10 cellular contexts compared by ENCODE assay signal in the genomic region with DNA sequence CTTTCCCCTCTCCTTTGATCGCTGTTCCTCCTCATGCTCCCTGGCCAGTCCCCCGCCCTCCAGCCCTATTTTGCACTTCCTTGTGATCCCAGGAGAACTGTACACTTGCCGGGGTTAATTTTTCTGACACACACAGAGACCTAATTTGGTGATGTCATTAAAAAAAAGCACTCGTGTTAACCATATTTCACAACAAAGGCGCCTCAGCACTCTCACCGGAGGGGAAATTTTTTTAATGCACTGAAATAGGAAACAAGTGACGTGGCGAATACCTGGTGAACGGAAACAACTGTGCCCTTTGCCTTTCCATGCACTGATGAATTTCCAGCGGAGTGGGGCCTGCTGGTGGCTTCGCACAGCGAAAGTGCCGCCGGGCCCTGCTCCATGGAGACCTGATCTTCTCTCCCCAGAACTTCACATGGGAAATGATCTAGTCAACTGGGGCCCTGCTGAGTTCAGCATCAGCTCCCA. TPM values are rescaled to one million over a fixed set of nuclear protein-coding genes. Genes with fewer than 3 reads are reported as not detected.
DNase-seq lines count a peak whose midpoint lies in the region; ATAC-seq and TF ChIP-seq lines count a peak whose summit lies in the region.
"Had no signal": no experiment of that assay in that cellular context is flagged by ENCODE, and none has a peak within 500 bp of the region (broad histone marks: within the 10 kb centered on the region; RNA-seq: fewer than 3 reads in every experiment).

No MANE protein-coding gene starts in this region.

- no peaks in the 10 kb centered on the region for H4K20me1 ChIP-seq in mammary epithelial cell (ENCODE audit: insufficient read depth, low read length)

- H3K4me3 ChIP-seq in mammary epithelial cell (replicated peaks in 1 of 3; ENCODE audit: insufficient read depth in 1 of 3, low read depth in 2 of 3, low read length in 3 of 3), result no peak overlapping the region
- H3K4me3 ChIP-seq: gastrocnemius medialis had no signal

- intact Hi-C loops in mammary epithelial cell (cut with micrococcal nuclease), result no loop called here

- no peaks in the 10 kb centered on the region for H3K9me3 Mint-ChIP-seq in T-helper 2 cell treated with Interferon-gamma antibody and Interleukin-4, amounts not matched to agents 5 μg/mL and 100 μg/mL, for 36 hours
- no peaks in the 10 kb centered on the region for H3K9me3 Mint-ChIP-seq in activated naive CD8-positive, alpha-beta T cell treated with anti-CD3 and anti-CD28 coated beads for 36 hours

- H3K4me1 Mint-ChIP-seq in T-helper 2 cell treated with Interferon-gamma antibody and Interleukin-4, amounts not matched to agents 5 μg/mL and 100 μg/mL, for 36 hours (ENCODE audit: low read depth), result peaks cover 53% of the 10 kb centered on the region
- H3K4me1 Mint-ChIP-seq in activated naive CD8-positive, alpha-beta T cell treated with anti-CD3 and anti-CD28 coated beads for 36 hours, result peaks cover 91% of the 10 kb centered on the region

- ATAC-seq in HG02588 (IDR thresholded peaks at IDR 0.05; ENCODE audit: unreplicated experiment) (no peak), GM21526 (IDR thresholded peaks at IDR 0.05; ENCODE audit: low FRiP score, unreplicated experiment) (no peak)

- no peak overlapping the region for H3K27ac ChIP-seq in mammary epithelial cell (ENCODE audit: insufficient read depth, low read depth, low read length)
- H3K27ac ChIP-seq: gastrocnemius medialis, VCaP had no signal

- peak overlapping the region; percentile 67 for H3K4me3 Mint-ChIP-seq in T-helper 2 cell treated with Interferon-gamma antibody and Interleukin-4, amounts not matched to agents 5 μg/mL and 100 μg/mL, for 36 hours
- H3K4me3 Mint-ChIP-seq in activated naive CD8-positive, alpha-beta T cell treated with anti-CD3 and anti-CD28 coated beads for 36 hours, result peak overlapping the region; percentile 78

- H3K4me2 ChIP-seq in mammary epithelial cell (ENCODE audit: insufficient read depth, low read depth, low read length), result no peak overlapping the region

- no peak overlapping the region for H3K9ac ChIP-seq in mammary epithelial cell (ENCODE audit: insufficient read depth, low read length)

- no peaks in the 10 kb centered on the region for H3K36me3 ChIP-seq in mammary epithelial cell (ENCODE audit: insufficient read depth, low read length)
- H3K36me3 ChIP-seq: gastrocnemius medialis had no signal

- no peak overlapping the region for H2AFZ ChIP-seq in mammary epithelial cell (ENCODE audit: low read depth, low read length)

- in situ Hi-C loops in GM13977 (cut with MboI; ENCODE audit: low pct_unique_long_range_greater_than_20kb, low sequenced_read_pairs, unreplicated experiment), result no loop called here
- in situ Hi-C loops in mammary epithelial cell (cut with MboI; ENCODE audit: low sequenced_read_pairs in 2 of 2), result no loop called here

- H3K36me3 Mint-ChIP-seq in T-helper 2 cell treated with Interferon-gamma antibody and Interleukin-4, amounts not matched to agents 5 μg/mL and 100 μg/mL, for 36 hours (ENCODE audit: low read depth), result no peaks in the 10 kb centered on the region
- peaks cover 4% of the 10 kb centered on the region for H3K36me3 Mint-ChIP-seq in activated naive CD8-positive, alpha-beta T cell treated with anti-CD3 and anti-CD28 coated beads for 36 hours

- no peaks in the 10 kb centered on the region for H3K9me3 ChIP-seq in mammary epithelial cell (replicated peaks; ENCODE audit: insufficient read depth, low read length)
- H3K9me3 ChIP-seq: gastrocnemius medialis had no signal

- CTCF ChIA-PET in mammary epithelial cell (lab: Charles Lee; ENCODE audit: low non-redundant PET), result no interaction called here

- DNase-seq in GM13977 (ENCODE audit: low spot score) (peak; percentile 45), DMS 273 treated with DMSO at 0.1 percent for 48 hours (lab: John Stamatoyannopoulos, UW) (no peak), mammary epithelial cell (no peak)
- peak; percentile 62 for DNase-seq in T-helper 2 cell treated with Interferon-gamma antibody and Interleukin-4, amounts not matched to agents 5 μg/mL and 100 μg/mL, for 36 hours (ENCODE audit: low spot score)
- DNase-seq in activated naive CD8-positive, alpha-beta T cell treated with anti-CD3 and anti-CD28 coated beads for 36 hours, result peak; percentile 79
- DNase-seq in stimulated activated CD4-positive, alpha-beta T cell treated with anti-CD3 and anti-CD28 coated beads, Interleukin-1b, Interleukin-23, amount 100 ng/mL, for 4 hours (ENCODE audit: low read depth in 2 of 2), result peak; percentile 35 to 58
- DNase-seq: gastrocnemius medialis had no signal

- TF ChIP-seq CTCF in GM13977 (IDR thresholded peaks at IDR 0.05; ENCODE audit: extremely low read depth, insufficient read depth, missing control alignments) (no peak), mammary epithelial cell (conservative IDR thresholded peaks at IDR 0.05 in 1 of 2, IDR thresholded peaks at IDR 0.05 in 1 of 2; ENCODE audit: extremely low read depth in 1 of 2, insufficient read depth in 1 of 2, low read depth in 1 of 2, low read length in 2 of 2) (no peak)

- WGBS in mammary epithelial cell (ENCODE audit: low coverage, missing lambda C conversion rate), result 81% methylated on average over 12 of the region's 14 CpGs

- H3K27me3 ChIP-seq in mammary epithelial cell (ENCODE audit: insufficient read depth, low read length), result no peaks in the 10 kb centered on the region
- H3K27me3 ChIP-seq: gastrocnemius medialis had no signal

- no peaks in the 10 kb centered on the region for H3K27me3 Mint-ChIP-seq in T-helper 2 cell treated with Interferon-gamma antibody and Interleukin-4, amounts not matched to agents 5 μg/mL and 100 μg/mL, for 36 hours (ENCODE audit: low read depth)
- H3K27me3 Mint-ChIP-seq in activated naive CD8-positive, alpha-beta T cell treated with anti-CD3 and anti-CD28 coated beads for 36 hours, result no peaks in the 10 kb centered on the region

- dilution Hi-C loops in mammary epithelial cell (cut with HindIII; ENCODE audit: low sequenced_read_pairs), result no loop called here

- no TSS peak for BruUV-seq in mammary epithelial cell (replicated peaks; lab: Mats Ljungman, UMichigan)

- H3K79me2 ChIP-seq in mammary epithelial cell (ENCODE audit: insufficient read depth, low read length), result no peaks in the 10 kb centered on the region

- no peaks in the 10 kb centered on the region for H3K4me1 ChIP-seq in mammary epithelial cell (ENCODE audit: insufficient read depth, low read length)

- H3K27ac Mint-ChIP-seq in T-helper 2 cell treated with Interferon-gamma antibody and Interleukin-4, amounts not matched to agents 5 μg/mL and 100 μg/mL, for 36 hours, result peak overlapping the region; percentile 93
- H3K27ac Mint-ChIP-seq in activated naive CD8-positive, alpha-beta T cell treated with anti-CD3 and anti-CD28 coated beads for 36 hours, result peak overlapping the region; percentile 97

RNA-seq across cellular contexts. Expression of a gene that starts 53.9 kb away (rescaled TPM):
- total RNA-seq in activated naive CD8-positive, alpha-beta T cell treated with anti-CD3 and anti-CD28 coated beads for 36 hours, result 100 to 1,000 TPM; 167 to 175 TPM
- under 1 TPM in 1 of 2 donors, not detected in 1; 0.33 TPM for total RNA-seq in mammary epithelial cell
- 0.11 TPM for polyA plus RNA-seq in mammary epithelial cell
- 1.6 TPM for polyA minus RNA-seq in mammary epithelial cell

Comparison
In these comparisons a context has a peak if more than half of its experiments do, and no peak if none do; other contexts are left out.
1. DNase-seq: peak in GM13977 (single experiment), T-helper 2 cell treated with Interferon-gamma antibody and Interleukin-4, amounts not matched to agents 5 μg/mL and 100 μg/mL, for 36 hours (single experiment), activated naive CD8-positive, alpha-beta T cell treated with anti-CD3 and anti-CD28 coated beads for 36 hours (single experiment) and stimulated activated CD4-positive, alpha-beta T cell treated with anti-CD3 and anti-CD28 coated beads, Interleukin-1b, Interleukin-23, amount 100 ng/mL, for 4 hours (2 of 2); none in DMS 273 treated with DMSO at 0.1 percent for 48 hours (single experiment) and mammary epithelial cell (single experiment).
2. RNA of a gene that starts 53.9 kb away (total RNA-seq): 167 to 175 TPM in activated naive CD8-positive, alpha-beta T cell treated with anti-CD3 and anti-CD28 coated beads for 36 hours; 0.33 TPM in mammary epithelial cell; every median in the first group is over 100 times any median in the second.